8 cellular contexts compared by ENCODE assay signal in genomic region chr10:6401562-6402348, GRCh38.
DNase-seq lines count a peak whose midpoint lies in the region; ATAC-seq and TF ChIP-seq lines count a peak whose summit lies in the region.

No MANE protein-coding gene starts in this region.

- H2AFZ ChIP-seq in KMS-11 (ENCODE audit: low read depth) (no peak overlapping the region; the same call in 1 of the 2 replicates), neuron (ENCODE audit: low read depth, low read length) (peak overlapping the region; percentile 35)

- H3K27me3 ChIP-seq in KMS-11 (ENCODE audit: insufficient read depth, low read depth) (peaks cover 4% of the 10 kb centered on the region; the same call in 1 of the 2 replicates), Peyer's patch (no peaks in the 10 kb centered on the region), gastroesophageal sphincter (no peaks in the 10 kb centered on the region), neuron (ENCODE audit: insufficient read depth, low read length) (no peaks in the 10 kb centered on the region), upper lobe of left lung (no peaks in the 10 kb centered on the region)

- DNase-seq in DMS 273 (lab: John Stamatoyannopoulos, UW; ENCODE audit: unreplicated experiment) (peak; percentile 87), Peyer's patch (peak; percentile 62 to 88 (median 67)), upper lobe of left lung (peak in 1 of 2 donors; percentile 89)
- peak; percentile 52 for DNase-seq in activated naive CD4-positive, alpha-beta T cell treated with anti-CD3 and anti-CD28 coated beads, Interleukin-2, amount 50 U/mL, for 16 hours

- TF ChIP-seq POLR2A in Peyer's patch (IDR thresholded peaks at IDR 0.05) = no peak
- no peak for TF ChIP-seq POLR2A in gastroesophageal sphincter (IDR thresholded peaks at IDR 0.05)
- peak in 2 of 4 donors; percentile 10 to 16 for TF ChIP-seq POLR2A in upper lobe of left lung (IDR thresholded peaks at IDR 0.05)

- ATAC-seq in GM21528 (IDR thresholded peaks at IDR 0.05; ENCODE audit: low FRiP score, unreplicated experiment) (peak; percentile 66), gastroesophageal sphincter (peak; percentile 93), upper lobe of left lung (ENCODE audit: low FRiP score in 2 of 2) (peak; percentile 94 to 95)

- H3K36me3 ChIP-seq in KMS-11 (ENCODE audit: insufficient read depth) (no peaks in the 10 kb centered on the region), Peyer's patch (no peaks in the 10 kb centered on the region), gastroesophageal sphincter (no peaks in the 10 kb centered on the region), neuron (ENCODE audit: insufficient read depth, low read length) (no peaks in the 10 kb centered on the region), upper lobe of left lung (no peaks in the 10 kb centered on the region)

- TF ChIP-seq EP300 in gastroesophageal sphincter (IDR thresholded peaks at IDR 0.05) (no peak), upper lobe of left lung (IDR thresholded peaks at IDR 0.05) (no peak)

- H3K27ac ChIP-seq in KMS-11 (no peak overlapping the region), Peyer's patch (no peak overlapping the region), gastroesophageal sphincter (peak overlapping the region in 3 of 4 donors; percentile 3 to 68 (median 63)), upper lobe of left lung (peak overlapping the region; percentile 3 to 79 (median 29))

- no peak overlapping the region for H3K4me2 ChIP-seq in KMS-11

- WGBS in gastroesophageal sphincter (ENCODE audit: low coverage in 1 of 2), 2 donors = 6 to 11% methylated on average over 6 to 14 of the region's 18 CpGs
- 10 to 13% methylated on average over 17 to 18 of the region's 18 CpGs for WGBS in upper lobe of left lung, 2 donors

- peak; percentile 86 for TF ChIP-seq CTCF in KMS-11 (conservative IDR thresholded peaks at IDR 0.05; ENCODE audit: low read depth, low read length)
- TF ChIP-seq CTCF in Peyer's patch (IDR thresholded peaks at IDR 0.05) = peak; percentile 48 to 95 (median 84)
- TF ChIP-seq CTCF in gastroesophageal sphincter (IDR thresholded peaks at IDR 0.05) = peak; percentile 55 to 91 (median 86)
- TF ChIP-seq CTCF in upper lobe of left lung (IDR thresholded peaks at IDR 0.05) = peak; percentile 71 to 86 (median 79)

- H3K9ac ChIP-seq in KMS-11 = no peak overlapping the region

- H3K9me3 ChIP-seq in Peyer's patch = no peaks in the 10 kb centered on the region
- H3K9me3 ChIP-seq in gastroesophageal sphincter = no peaks in the 10 kb centered on the region
- no peaks in the 10 kb centered on the region for H3K9me3 ChIP-seq in neuron (ENCODE audit: low read length)
- no peaks in the 10 kb centered on the region for H3K9me3 ChIP-seq in upper lobe of left lung

- H3K4me1 ChIP-seq in KMS-11 (ENCODE audit: low read depth, poor library complexity, severe bottlenecking) = peaks cover 12% of the 10 kb centered on the region
- no peaks in the 10 kb centered on the region for H3K4me1 ChIP-seq in Peyer's patch
- peaks cover 0 to 27% (median 3%) of the 10 kb centered on the region in 3 donors for H3K4me1 ChIP-seq in gastroesophageal sphincter
- no peaks in the 10 kb centered on the region for H3K4me1 ChIP-seq in neuron (ENCODE audit: insufficient read depth, low read length)
- H3K4me1 ChIP-seq in upper lobe of left lung = peaks cover 6 to 22% (median 15%) of the 10 kb centered on the region in 4 donors

- no peaks in the 10 kb centered on the region for H4K20me1 ChIP-seq in KMS-11 (ENCODE audit: insufficient read depth)

- H3K4me3 ChIP-seq in KMS-11 (IDR thresholded peaks at IDR 0.05; ENCODE audit: insufficient read depth, low read depth, low read length) (no peak overlapping the region), Peyer's patch (peak overlapping the region in 2 of 4 donors; percentile 43 to 47), gastroesophageal sphincter (peak overlapping the region; percentile 18 to 44), neuron (ENCODE audit: low read length) (no peak overlapping the region), upper lobe of left lung (peak overlapping the region in 3 of 4 donors; percentile 28 to 44 (median 41))

- H3K79me2 ChIP-seq in KMS-11 (ENCODE audit: insufficient read depth, low read depth) = no peaks in the 10 kb centered on the region

Comparison
In these comparisons a context has a peak if more than half of its experiments do, and no peak if none do; other contexts are left out.
1. H3K27ac ChIP-seq: peak in gastroesophageal sphincter (3 of 4) and upper lobe of left lung (4 of 4); none in KMS-11 (single experiment) and Peyer's patch (0 of 4).
2. H3K4me3 ChIP-seq: peak in gastroesophageal sphincter (2 of 2) and upper lobe of left lung (3 of 4); none in KMS-11 (single experiment) and neuron (single experiment).
3. Peak in every context shown above with its lines, with median percentiles within 50 percentile points of each other: ATAC-seq and CTCF ChIP-seq.